In genomic region chr5:95709967-95710650, GRCh38 we compare ENCODE assay signal across 11 cellular contexts. TPM values are rescaled to one million over a fixed set of nuclear protein-coding genes. Genes with fewer than 3 reads are reported as not detected.
A peak's percentile ranks its signal among the peaks of the same experiment; 100 is the strongest.
DNase-seq lines count a peak whose midpoint lies in the region; TF ChIP-seq lines count a peak whose summit lies in the region.
"Had no signal": no experiment of that assay in that cellular context is flagged by ENCODE, and none has a peak within 500 bp of the region (broad histone marks: within the 10 kb centered on the region; RNA-seq: fewer than 3 reads in every experiment).

No MANE protein-coding gene starts in this region.

- H3K27ac Mint-ChIP-seq in nephron, result peak overlapping the region in 2 of 3 experiments; percentile 24 to 70

- intact Hi-C loops in PC-9 (cut with micrococcal nuclease; ENCODE audit: unreplicated experiment) (loop anchor here (5.0 to 10.0 kb wide), 3 partner anchors 48 to 545 kb away; no protein-coding TSS in a partner anchor), cardiac septum (cut with DNase I) (no loop called here), OCI-LY7 (cut with micrococcal nuclease; ENCODE audit: unreplicated experiment) (no loop called here)

- no peaks in the 10 kb centered on the region for H3K9me3 Mint-ChIP-seq in nephron

- no peaks in the 10 kb centered on the region for H4K20me1 ChIP-seq in PC-9 (ENCODE audit: insufficient read depth)
- H4K20me1 ChIP-seq in OCI-LY7 (ENCODE audit: insufficient read depth, low read length), result no peaks in the 10 kb centered on the region
- H4K20me1 ChIP-seq: BLaER1 treated with 17β-estradiol and CSF1 and Interleukin-3, amounts not matched to agents 10 nM and 100 nM had no signal

- H3K4me1 ChIP-seq in ES-I3 (ENCODE audit: insufficient read depth, low read length) (0 out of 2 replicates have a peak, but pooled peaks cover 10% of the 10 kb centered on the region), PC-9 (replicated peaks; ENCODE audit: insufficient read depth) (peaks cover 36% of the 10 kb centered on the region), OCI-LY7 (ENCODE audit: insufficient read depth, low read length, poor library complexity, severe bottlenecking) (no peaks in the 10 kb centered on the region)

- TF ChIP-seq CTCF in PC-9 (conservative IDR thresholded peaks at IDR 0.05) (no peak), nephron (IDR thresholded peaks at IDR 0.05; ENCODE audit: unreplicated experiment in 3 of 3) (no peak), OCI-LY7 (conservative IDR thresholded peaks at IDR 0.05; ENCODE audit: low read length) (no peak)

- H3K36me3 Mint-ChIP-seq in nephron (ENCODE audit: low read depth), result peaks cover 7% of the 10 kb centered on the region

- H3K9ac ChIP-seq in ES-I3 (ENCODE audit: low read depth, low read length), result peak overlapping the region; percentile 56; the same call in 1 of the 2 replicates
- H3K9ac ChIP-seq: BLaER1 treated with 17β-estradiol and CSF1 and Interleukin-3, amounts not matched to agents 10 nM and 100 nM had no signal

- peak overlapping the region in 2 of 3 experiments; percentile 21 to 28 for H3K4me3 Mint-ChIP-seq in nephron

- H3K4me1 Mint-ChIP-seq in nephron, result peaks cover 19% of the 10 kb centered on the region

- DNase-seq in PC-9 (peak; percentile 63 to 80), cardiac septum (ENCODE audit: low spot score) (peak; percentile 76), OCI-LY7 (ENCODE audit: low spot score) (no peak), Ammon's horn (ENCODE audit: low spot score) (no peak), cortex of kidney (lab: John Stamatoyannopoulos, UW) (no peak), glomerular visceral epithelial cell (ENCODE audit: extremely low spot score) (no peak)
- DNase-seq: stimulated activated naive CD4-positive, alpha-beta T cell; T-helper 2 cell had no signal

- no peaks in the 10 kb centered on the region for H3K9me3 ChIP-seq in ES-I3 (ENCODE audit: control insufficient read depth, insufficient read depth, low read length)
- H3K9me3 ChIP-seq in PC-9 (ENCODE audit: insufficient read depth, low read depth), result no peaks in the 10 kb centered on the region
- no peaks in the 10 kb centered on the region for H3K9me3 ChIP-seq in OCI-LY7 (ENCODE audit: low read length)

- H3K9me2 ChIP-seq in PC-9 (ENCODE audit: insufficient read depth) (no peaks in the 10 kb centered on the region), OCI-LY7 (ENCODE audit: insufficient read depth, low read length) (no peaks in the 10 kb centered on the region)

- CTCF ChIA-PET in PC-9 (lab: Charles Lee), result no interaction called here
- CTCF ChIA-PET in OCI-LY7 (lab: Charles Lee; ENCODE audit: unreplicated experiment), result no interaction called here

- no TSS peak for BruUV-seq in PC-9 (replicated peaks; lab: Mats Ljungman, UMichigan)
- no TSS peak for BruUV-seq in OCI-LY7 (replicated peaks; lab: Mats Ljungman, UMichigan)

- peak overlapping the region; percentile 73 for H3K4me2 ChIP-seq in PC-9
- H3K4me2 ChIP-seq in OCI-LY7 (ENCODE audit: low read length), result no peak overlapping the region
- H3K4me2 ChIP-seq: BLaER1 treated with 17β-estradiol and CSF1 and Interleukin-3, amounts not matched to agents 10 nM and 100 nM had no signal

- H3K4me3 ChIP-seq in PC-9, result peak overlapping the region; percentile 42; the same call in 1 of the 2 replicates
- no peak overlapping the region for H3K4me3 ChIP-seq in OCI-LY7 (ENCODE audit: low read depth, low read length, poor library complexity, severe bottlenecking)
- H3K4me3 ChIP-seq: BLaER1 treated with 17β-estradiol and CSF1 and Interleukin-3, amounts not matched to agents 10 nM and 100 nM had no signal

- H3K27ac ChIP-seq in PC-9 (peak overlapping the region; percentile 74), OCI-LY7 (ENCODE audit: low read depth, low read length, poor library complexity, severe bottlenecking) (no peak overlapping the region)
- H3K27ac ChIP-seq: BLaER1 treated with 17β-estradiol and CSF1 and Interleukin-3, amounts not matched to agents 10 nM and 100 nM had no signal

- H3K79me2 ChIP-seq in PC-9 (ENCODE audit: low read depth) (no peaks in the 10 kb centered on the region), OCI-LY7 (ENCODE audit: insufficient read depth, low read depth, low read length) (no peaks in the 10 kb centered on the region)

- H3K27me3 Mint-ChIP-seq in nephron (ENCODE audit: low read depth), result peaks cover 17% of the 10 kb centered on the region

- no peaks in the 10 kb centered on the region for H3K27me3 ChIP-seq in PC-9 (ENCODE audit: insufficient read depth, low read depth)
- H3K27me3 ChIP-seq: BLaER1 treated with 17β-estradiol and CSF1 and Interleukin-3, amounts not matched to agents 10 nM and 100 nM had no signal

- POLR2A ChIA-PET in PC-9 (lab: Charles Lee; ENCODE audit: unreplicated experiment), result interaction anchor here (0.6 kb wide), 1 partner anchor 37 kb away, joined by 3 read pairs; no protein-coding TSS in a partner anchor
- POLR2A ChIA-PET in OCI-LY7 (lab: Charles Lee), result interaction anchor here (0.7 kb wide), 1 partner anchor 51 kb away, joined by 3 read pairs; no protein-coding TSS in a partner anchor

- H3K36me3 ChIP-seq in ES-I3 (ENCODE audit: insufficient read depth, low read length), result no peaks in the 10 kb centered on the region
- no peaks in the 10 kb centered on the region for H3K36me3 ChIP-seq in PC-9 (ENCODE audit: low read depth)
- no peaks in the 10 kb centered on the region for H3K36me3 ChIP-seq in OCI-LY7 (ENCODE audit: insufficient read depth, low read length)

- peaks cover 18% of the 10 kb centered on the region for H3F3A ChIP-seq in PC-9 (ENCODE audit: insufficient read depth, low read depth)

- 0 out of 2 replicates have a peak overlapping the region, but pooled peaks have one; percentile 25 for H2AFZ ChIP-seq in PC-9
- H2AFZ ChIP-seq in OCI-LY7 (ENCODE audit: low read length), result no peak overlapping the region

RNA-seq across cellular contexts. Expression of gene RHOBTB3, which starts 21.0 kb away (rescaled TPM):
- 87.6 and 99.6 TPM in 2 replicates for total RNA-seq in PC-9 (2021)
- total RNA-seq in cardiac septum, result 79.0 TPM
- total RNA-seq in OCI-LY7 (2014; rRNA removed; shearing (Covaris generic)), result 0.93 and 4.0 TPM in 2 replicates
- 0.51 and 0.81 TPM in 2 replicates for total RNA-seq in OCI-LY7 (2022)

RNA-seq across cellular contexts. Expression of gene SPATA9, which starts 27.3 kb away (rescaled TPM):
- total RNA-seq in PC-9 (2021) (0.55 TPM in 1 of 2 replicates, not detected in the other), cardiac septum (not detected), OCI-LY7 (2022) (not detected in 2 replicates)
- not detected in 2 replicates for total RNA-seq in OCI-LY7 (2014; rRNA removed; shearing (Covaris generic))

Comparison
In these comparisons a context has a peak if more than half of its experiments do, and no peak if none do; other contexts are left out.
1. DNase-seq: peak in PC-9 (2 of 2) and cardiac septum (single experiment); none in OCI-LY7 (single experiment), Ammon's horn (single experiment), cortex of kidney (single experiment) and glomerular visceral epithelial cell (single experiment).
2. RNA of gene RHOBTB3, which starts 21.0 kb away (total RNA-seq): 87.6 to 99.6 TPM in PC-9 and 79.0 TPM in cardiac septum (single experiment); 0.51 to 4.0 TPM in OCI-LY7; every median in the first group is over 10 times any median in the second.